8 cellular contexts compared by ENCODE assay signal in genomic region chr17:79023886-79024771, GRCh38. TPM values are rescaled to one million over a fixed set of nuclear protein-coding genes. Genes with fewer than 3 reads are reported as not detected.
DNase-seq lines count a peak whose midpoint lies in the region; ATAC-seq and TF ChIP-seq lines count a peak whose summit lies in the region.

A gene with protein sequence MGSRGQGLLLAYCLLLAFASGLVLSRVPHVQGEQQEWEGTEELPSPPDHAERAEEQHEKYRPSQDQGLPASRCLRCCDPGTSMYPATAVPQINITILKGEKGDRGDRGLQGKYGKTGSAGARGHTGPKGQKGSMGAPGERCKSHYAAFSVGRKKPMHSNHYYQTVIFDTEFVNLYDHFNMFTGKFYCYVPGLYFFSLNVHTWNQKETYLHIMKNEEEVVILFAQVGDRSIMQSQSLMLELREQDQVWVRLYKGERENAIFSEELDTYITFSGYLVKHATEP (plus strand): TSS chr17:79024169. CDS start chr17:79043969, 19,800 bp downstream.

- peaks cover 62% of the 10 kb centered on the region for H3K27me3 Mint-ChIP-seq in activated CD8-positive, alpha-beta memory T cell treated with anti-CD3 and anti-CD28 coated beads, Interleukin-2, amount 10 ng/mL, durations not matched to agents 7 days and 5 days
- peaks cover 96% of the 10 kb centered on the region for H3K27me3 Mint-ChIP-seq in nephron (ENCODE audit: low read depth)

- no peaks in the 10 kb centered on the region for H3K36me3 Mint-ChIP-seq in activated CD8-positive, alpha-beta memory T cell treated with anti-CD3 and anti-CD28 coated beads, Interleukin-2, amount 10 ng/mL, durations not matched to agents 7 days and 5 days
- H3K36me3 Mint-ChIP-seq in nephron (ENCODE audit: low read depth): no peaks in the 10 kb centered on the region

- no peaks in the 10 kb centered on the region for H3K9me3 Mint-ChIP-seq in activated CD8-positive, alpha-beta memory T cell treated with anti-CD3 and anti-CD28 coated beads, Interleukin-2, amount 10 ng/mL, durations not matched to agents 7 days and 5 days (ENCODE audit: low read depth)
- no peaks in the 10 kb centered on the region for H3K9me3 Mint-ChIP-seq in nephron

- no peak within 1 kb of the TSS for H3K27ac Mint-ChIP-seq in activated CD8-positive, alpha-beta memory T cell treated with anti-CD3 and anti-CD28 coated beads, Interleukin-2, amount 10 ng/mL, durations not matched to agents 7 days and 5 days
- peak within 1 kb of the TSS in 1 of 3 experiments; percentile 42 for H3K27ac Mint-ChIP-seq in nephron

- CTCF ChIA-PET in activated CD8-positive, alpha-beta memory T cell treated with anti-CD3 and anti-CD28 coated beads, Interleukin-2, amount 10 ng/mL, durations not matched to agents 7 days and 5 days (lab: Charles Lee): no interaction called here

- H3K4me3 ChIP-seq in fibroblast of mammary gland (ENCODE audit: control insufficient read depth, low read depth, low read length): peak within 1 kb of the TSS; percentile 66

- peak within 1 kb of the TSS; percentile 62 for H3K4me3 Mint-ChIP-seq in activated CD8-positive, alpha-beta memory T cell treated with anti-CD3 and anti-CD28 coated beads, Interleukin-2, amount 10 ng/mL, durations not matched to agents 7 days and 5 days
- H3K4me3 Mint-ChIP-seq in nephron: peak within 1 kb of the TSS; percentile 83 to 91 (median 88)

- ATAC-seq in activated CD8-positive, alpha-beta memory T cell treated with anti-CD3 and anti-CD28 coated beads, Interleukin-2, amount 10 ng/mL, durations not matched to agents 7 days and 5 days: peak; percentile 78
- no peak for ATAC-seq in HG02840 (IDR thresholded peaks at IDR 0.05; ENCODE audit: low FRiP score, unreplicated experiment)

- DNase-seq in AG20443 (ENCODE audit: low spot score): peak; percentile 60
- DNase-seq in HT-29 (ENCODE audit: low spot score): peak; percentile 59
- DNase-seq in activated CD8-positive, alpha-beta memory T cell treated with anti-CD3 and anti-CD28 coated beads, Interleukin-2, amount 10 ng/mL, durations not matched to agents 7 days and 5 days: no peak
- DNase-seq in fibroblast of mammary gland (ENCODE audit: low read depth): peak; percentile 52
- DNase-seq in DMS114 treated with DMSO at 0.1 percent for 48 hours (lab: John Stamatoyannopoulos, UW; ENCODE audit: unreplicated experiment): no peak
- no peak for DNase-seq in SK-N-DZ (ENCODE audit: low spot score)

- H3K4me1 Mint-ChIP-seq in activated CD8-positive, alpha-beta memory T cell treated with anti-CD3 and anti-CD28 coated beads, Interleukin-2, amount 10 ng/mL, durations not matched to agents 7 days and 5 days: peaks cover 6% of the 10 kb centered on the region
- H3K4me1 Mint-ChIP-seq in nephron: peaks cover 17% of the 10 kb centered on the region

- no peak for TF ChIP-seq CTCF in fibroblast of mammary gland (conservative IDR thresholded peaks at IDR 0.05; ENCODE audit: control insufficient read depth, insufficient read depth, low read depth, low read length)
- TF ChIP-seq CTCF in nephron (IDR thresholded peaks at IDR 0.05; ENCODE audit: unreplicated experiment in 3 of 3): peak; percentile 40 to 50 (median 47)

RNA-seq across cellular contexts. Expression of the gene that starts here (rescaled TPM):
- total RNA-seq in HT-29 (2014; rRNA removed; shearing (Covaris generic)): 3.6 and 7.5 TPM in 2 replicates
- not detected for total RNA-seq in activated CD8-positive, alpha-beta memory T cell treated with anti-CD3 and anti-CD28 coated beads, Interleukin-2, amount 10 ng/mL, durations not matched to agents 7 days and 5 days
- polyA plus RNA-seq in SK-N-DZ (2014; cell fraction: cytosol; rRNA removed): 0.12 TPM in 1 of 2 replicates, not detected in the other
- not detected in 2 replicates for polyA plus RNA-seq in SK-N-DZ (2014; cell fraction: nucleus; rRNA removed)

Comparison
In these comparisons a context has a peak if more than half of its experiments do, and no peak if none do; other contexts are left out.
1. Peak in ATAC-seq in activated CD8-positive, alpha-beta memory T cell treated with anti-CD3 and anti-CD28 coated beads, Interleukin-2, amount 10 ng/mL, durations not matched to agents 7 days and 5 days; RNA of the gene not detected or under 1 TPM.
2. DNase-seq: peak in AG20443 (single experiment), HT-29 (single experiment) and fibroblast of mammary gland (single experiment); none in activated CD8-positive, alpha-beta memory T cell treated with anti-CD3 and anti-CD28 coated beads, Interleukin-2, amount 10 ng/mL, durations not matched to agents 7 days and 5 days (single experiment), DMS114 treated with DMSO at 0.1 percent for 48 hours (single experiment) and SK-N-DZ (single experiment).